8 cellular contexts compared by ENCODE assay signal in the genomic region with DNA sequence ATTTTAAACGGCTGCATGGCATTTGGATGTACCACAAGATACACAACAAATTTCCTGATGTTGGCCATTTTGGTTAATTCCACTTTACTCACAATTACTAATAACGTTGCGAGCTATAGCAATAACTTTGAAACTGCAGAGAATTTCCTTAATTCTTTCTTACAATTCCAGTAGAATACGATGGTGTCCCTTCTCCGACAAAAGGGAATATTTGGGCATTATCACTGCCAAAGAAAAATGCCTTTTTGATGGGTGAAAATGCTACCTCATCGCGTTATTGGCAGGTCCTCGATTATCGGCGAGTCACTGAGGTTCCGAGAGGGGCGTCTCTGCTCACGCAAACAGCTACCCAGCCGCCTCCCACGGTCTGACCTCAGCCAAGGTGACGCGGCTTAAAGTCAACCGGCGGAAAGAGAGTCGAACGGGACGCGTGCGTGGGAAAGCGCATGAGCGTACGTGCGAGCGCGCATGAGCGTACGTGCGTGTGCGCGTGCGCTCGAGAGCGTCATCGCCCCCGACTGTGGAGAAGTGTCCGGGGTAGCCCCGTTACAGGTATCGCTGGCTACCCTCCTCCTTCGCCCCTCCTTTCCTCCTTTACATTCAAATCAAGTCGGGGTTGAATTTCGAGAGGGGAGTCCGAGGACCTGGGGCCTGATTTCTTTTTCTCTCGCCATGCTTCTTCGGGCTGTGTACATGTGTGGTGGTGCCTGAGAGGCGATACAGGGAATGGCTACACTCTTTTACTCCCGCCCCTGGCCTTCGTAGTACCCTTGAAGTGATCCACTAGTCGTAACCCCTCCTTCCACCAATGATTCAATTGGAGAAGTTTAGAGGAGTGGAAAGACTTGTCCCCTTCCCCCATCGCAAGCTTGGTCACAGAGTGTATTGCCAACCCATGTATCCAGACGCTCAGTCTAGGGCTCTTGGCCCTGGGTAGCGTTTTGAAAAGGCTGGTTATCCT. TPM values are rescaled to one million over a fixed set of nuclear protein-coding genes. Genes with fewer than 3 reads are reported as not detected.
DNase-seq lines count a peak whose midpoint lies in the region; ATAC-seq and TF ChIP-seq lines count a peak whose summit lies in the region.

A gene (plus strand): TSS at position 495 of the 961 bp plus-strand sequence. CDS start 931 bp downstream, outside the sequence.

- H3K4me3 ChIP-seq in astrocyte of the cerebellum (ENCODE audit: low read depth, low read length) = peak within 1 kb of the TSS; percentile 65

- TF ChIP-seq CTCF in astrocyte of the cerebellum (IDR thresholded peaks at IDR 0.05; ENCODE audit: low read depth, low read length, missing control alignments) = no peak

- in situ Hi-C loops in astrocyte of the cerebellum (cut with HindIII; ENCODE audit: low sequenced_read_pairs) = no loop called here

- ATAC-seq in GM18508 (IDR thresholded peaks at IDR 0.05; ENCODE audit: insufficient read depth, unreplicated experiment) (peak; percentile 84), HG02981 (IDR thresholded peaks at IDR 0.05; ENCODE audit: unreplicated experiment) (peak; percentile 95)

- DNase-seq in NCI-H2029 treated with DMSO at 0.1 percent for 48 hours (lab: John Stamatoyannopoulos, UW) (peak; percentile 61), T-helper 9 cell (peak; percentile 82), astrocyte of the cerebellum (ENCODE audit: low read depth) (peak; percentile 67), hippocampal formation (lab: John Stamatoyannopoulos, UW) (peak; percentile 66 to 71), renal cortical epithelial cell (ENCODE audit: low read depth) (peak; percentile 86), HPDE6-E6E7 (ENCODE audit: extremely low spot score) (no peak)

RNA-seq across cellular contexts. Expression of the gene that starts here (rescaled TPM):
- total RNA-seq in renal cortical epithelial cell = 14.4 and 17.6 TPM in 2 replicates
